Comparison of ENCODE assay signal across 8 cellular contexts in the genomic region with DNA sequence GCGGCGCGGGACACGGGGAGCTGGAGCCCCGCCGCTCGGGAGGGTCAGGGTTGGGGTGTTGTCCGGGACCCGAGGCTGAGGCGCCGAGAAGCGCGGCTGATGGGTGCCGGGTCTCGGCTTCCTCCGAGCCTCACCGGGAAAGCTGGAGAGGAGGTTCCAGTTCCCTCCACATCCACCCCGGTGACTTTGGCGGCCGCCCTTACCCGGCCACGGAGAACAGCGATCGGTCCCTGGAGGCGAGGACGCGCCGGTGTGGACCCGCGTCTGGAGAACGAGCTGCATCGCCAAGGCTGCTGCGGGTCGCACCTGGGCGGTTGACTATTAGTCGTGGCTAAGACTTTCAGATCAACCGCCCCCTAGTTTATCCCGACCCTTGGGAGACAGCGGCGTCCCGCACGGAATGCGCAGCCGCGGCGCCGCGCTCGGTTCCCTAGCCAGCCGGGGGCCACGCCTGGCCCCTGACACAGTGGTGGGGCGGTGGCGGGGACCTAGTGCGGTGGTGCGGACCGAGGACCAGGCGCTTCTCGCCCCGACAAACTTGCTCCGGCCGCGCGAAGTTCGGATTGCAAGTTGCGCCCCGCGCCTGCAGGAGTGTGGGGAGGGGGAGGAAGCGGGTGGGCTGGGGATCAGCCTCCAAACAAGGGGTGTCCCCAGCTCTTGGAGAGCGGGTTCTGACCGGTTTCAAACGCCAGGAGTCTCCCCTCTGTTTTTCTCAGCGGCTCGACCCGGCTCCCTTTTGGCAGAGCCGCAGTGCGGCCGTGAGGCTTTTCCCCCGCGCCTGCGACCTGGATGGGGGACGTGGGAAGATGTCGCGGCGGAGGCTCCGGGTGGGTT. TPM values are rescaled to one million over a fixed set of nuclear protein-coding genes. Genes with fewer than 3 reads are reported as not detected.
DNase-seq lines count a peak whose midpoint lies in the region; ATAC-seq and TF ChIP-seq lines count a peak whose summit lies in the region.

No MANE protein-coding gene starts in this region.

- no peak for TF ChIP-seq CTCF in sigmoid colon (IDR thresholded peaks at IDR 0.05)

- H3K36me3 ChIP-seq in MG63 (no peaks in the 10 kb centered on the region), iPS DF 6.9 (ENCODE audit: control insufficient read depth, insufficient read depth, low read length) (no peaks in the 10 kb centered on the region; the same call in 1 of the 2 replicates), sigmoid colon (no peaks in the 10 kb centered on the region)

- H3K4me1 ChIP-seq in iPS DF 6.9 (ENCODE audit: control insufficient read depth, insufficient read depth, low read length) (peaks cover 12% of the 10 kb centered on the region; the same call in 1 of the 2 replicates), sigmoid colon (peaks cover 0 to 32% (median 28%) of the 10 kb centered on the region in 4 donors)

- H3K27me3 ChIP-seq in MG63 (peaks cover 20% of the 10 kb centered on the region), iPS DF 6.9 (ENCODE audit: control insufficient read depth, insufficient read depth, low read length) (no peaks in the 10 kb centered on the region), sigmoid colon (peaks cover 16 to 61% (median 41%) of the 10 kb centered on the region in 3 donors)

- H3K27ac ChIP-seq in iPS DF 6.9 (ENCODE audit: low read length) (no peak overlapping the region), sigmoid colon (peak overlapping the region in 3 of 4 donors; percentile 10 to 35 (median 33))

- TF ChIP-seq POLR2A in sigmoid colon (IDR thresholded peaks at IDR 0.05), result no peak

- WGBS in iPS DF 6.9 (ENCODE audit: insufficient coverage, insufficient read length), result no CpG with 5 or more reads among the region's 85 CpGs
- 1% methylated on average over 85 of the region's 85 CpGs for WGBS in sigmoid colon, 2 donors

- intact Hi-C loops in sigmoid colon (cut with DNase I), result no loop called here

- no peak for ATAC-seq in HG03175 (IDR thresholded peaks at IDR 0.05; ENCODE audit: unreplicated experiment)
- no peak for ATAC-seq in HG03196 (IDR thresholded peaks at IDR 0.05; ENCODE audit: unreplicated experiment)

- no peak for TF ChIP-seq EP300 in sigmoid colon (IDR thresholded peaks at IDR 0.05)

- H3K4me3 ChIP-seq in MG63 (peak overlapping the region; percentile 37), iPS DF 6.9 (ENCODE audit: low read length) (peak overlapping the region; percentile 73), sigmoid colon (peak overlapping the region; percentile 43 to 70 (median 62))

- DNase-seq in activated CD4-positive, alpha-beta T cell treated with anti-CD3 and anti-CD28 coated beads for 48 hours, result peak; percentile 22
- no peak for DNase-seq in activated CD4-positive, alpha-beta T cell treated with anti-CD3 and anti-CD28 coated beads, Interleukin-2, amount 50 U/mL, for 1 hour
- peak; percentile 17 for DNase-seq in MG63
- DNase-seq in astrocyte of the hippocampus (ENCODE audit: low read depth, low spot score), result peak; percentile 63
- no peak for DNase-seq in iPS DF 6.9 (ENCODE audit: low read depth, low spot score)
- DNase-seq in sigmoid colon, result no peak

- H3K9me3 ChIP-seq in MG63, result no peaks in the 10 kb centered on the region
- H3K9me3 ChIP-seq in iPS DF 6.9 (ENCODE audit: control insufficient read depth, insufficient read depth, low read length), result no peaks in the 10 kb centered on the region
- no peaks in the 10 kb centered on the region for H3K9me3 ChIP-seq in sigmoid colon

RNA-seq across cellular contexts. Expression of gene FHDC1, which starts 0.5 kb away (rescaled TPM):
- total RNA-seq in MG63 (2014; rRNA removed; shearing (Covaris generic); ENCODE audit: low replicate concordance), result 0.02 and 0.07 TPM in 2 replicates
- total RNA-seq in sigmoid colon, result 1 to 10 TPM in 2 of 4 donors, under 1 TPM in 2; 0.66 to 2.2 (median 0.94) TPM
- 1 to 10 TPM; 4.2 to 7.2 (median 7.1) TPM for polyA plus RNA-seq in sigmoid colon

Comparison
In these comparisons a context has a peak if more than half of its experiments do, and no peak if none do; other contexts are left out.
1. DNase-seq: peak in activated CD4-positive, alpha-beta T cell treated with anti-CD3 and anti-CD28 coated beads for 48 hours (single experiment), MG63 (single experiment) and astrocyte of the hippocampus (single experiment); none in activated CD4-positive, alpha-beta T cell treated with anti-CD3 and anti-CD28 coated beads, Interleukin-2, amount 50 U/mL, for 1 hour (single experiment), iPS DF 6.9 (single experiment) and sigmoid colon (single experiment).
2. Peak in every context shown above with its lines, with median percentiles within 50 percentile points of each other: H3K4me3 ChIP-seq.